Comparison of ENCODE assay signal across 15 cellular contexts in genomic region chr1:29671957-29672356, GRCh38.
"Had no signal": no experiment of that assay in that cellular context is flagged by ENCODE, and none has a peak within 500 bp of the region (broad histone marks: within the 10 kb centered on the region; RNA-seq: fewer than 3 reads in every experiment).

No MANE protein-coding gene starts in this region.

- H3K36me3 Mint-ChIP-seq: mesothelial cell of epicardium, natural killer cell had no signal

- H3K4me1 ChIP-seq: esophagus muscularis mucosa, sigmoid colon, tibial artery, upper lobe of left lung had no signal

- H3K9me3 Mint-ChIP-seq: dendritic cell treated with granulocyte-macrophage colony-stimulating factor and Interleukin-4, amounts not matched to agents 40 ng/mL and 50 ng/mL, for 4 days; effector memory CD8-positive, alpha-beta T cell; mesothelial cell of epicardium; natural killer cell had no signal

- H3K4me3 Mint-ChIP-seq: dendritic cell treated with granulocyte-macrophage colony-stimulating factor and Interleukin-4, amounts not matched to agents 40 ng/mL and 50 ng/mL, for 4 days; effector memory CD8-positive, alpha-beta T cell; mesothelial cell of epicardium; natural killer cell had no signal

- ATAC-seq: effector memory CD8-positive, alpha-beta T cell; gastrocnemius medialis; left lobe of liver; natural killer cell had no signal

- DNase-seq: effector memory CD8-positive, alpha-beta T cell; gastrocnemius medialis; sigmoid colon; stimulated activated CD4-positive, alpha-beta T cell treated with anti-CD3 and anti-CD28 coated beads, Interleukin-2, amount 100 ng/mL, for 48 hours; stimulated activated naive CD4-positive, alpha-beta T cell treated with Interleukin-2 at 50 U/mL for 16 hours had no signal

- H3K9me3 ChIP-seq: esophagus muscularis mucosa, gastrocnemius medialis, neutrophil, sigmoid colon, tibial artery, upper lobe of left lung had no signal

- H3K27ac ChIP-seq: epithelial cell of prostate, esophagus muscularis mucosa, gastrocnemius medialis, neutrophil, sigmoid colon, skin epidermis, tibial artery, upper lobe of left lung had no signal

- H3K27me3 ChIP-seq: gastrocnemius medialis, upper lobe of left lung had no signal

- H3K27ac Mint-ChIP-seq: dendritic cell treated with granulocyte-macrophage colony-stimulating factor and Interleukin-4, amounts not matched to agents 40 ng/mL and 50 ng/mL, for 4 days; effector memory CD8-positive, alpha-beta T cell; mesothelial cell of epicardium; natural killer cell had no signal

- H3K4me1 Mint-ChIP-seq: natural killer cell had no signal

- H3K4me3 ChIP-seq: esophagus muscularis mucosa, gastrocnemius medialis, sigmoid colon, skin epidermis, tibial artery, upper lobe of left lung had no signal

- H3K36me3 ChIP-seq: esophagus muscularis mucosa, gastrocnemius medialis, neutrophil, sigmoid colon, tibial artery, upper lobe of left lung had no signal
